Comparison of ENCODE assay signal across 10 cellular contexts in genomic region chr2:61443342-61444041, GRCh38. TPM values are rescaled to one million over a fixed set of nuclear protein-coding genes. Genes with fewer than 3 reads are reported as not detected.
DNase-seq lines count a peak whose midpoint lies in the region; ATAC-seq, FAIRE-seq and TF ChIP-seq lines count a peak whose summit lies in the region.
"Had no signal": no experiment of that assay in that cellular context is flagged by ENCODE, and none has a peak within 500 bp of the region (broad histone marks: within the 10 kb centered on the region; RNA-seq: fewer than 3 reads in every experiment).

No MANE protein-coding gene starts in this region.

- ATAC-seq in GM18502 (IDR thresholded peaks at IDR 0.05; ENCODE audit: poor library complexity, unreplicated experiment) (peak; percentile 92), GM21717 (IDR thresholded peaks at IDR 0.05; ENCODE audit: unreplicated experiment) (peak; percentile 87), IMR-90 (ENCODE audit: low read depth) (no peak)

- no peak overlapping the region for H2BK5ac ChIP-seq in IMR-90 (ENCODE audit: low read depth, low read length, poor library complexity, severe bottlenecking)

- H3K9me3 ChIP-seq in IMR-90 (ENCODE audit: control insufficient read depth, insufficient read depth, low read length) (no peaks in the 10 kb centered on the region; the same call in 1 of the 2 replicates), Caco-2 (no peaks in the 10 kb centered on the region)
- H3K9me3 ChIP-seq: right atrium auricular region had no signal

- H3K9me1 ChIP-seq in IMR-90 (ENCODE audit: insufficient read depth, low read length), result peaks cover 23% of the 10 kb centered on the region

- BruUV-seq in IMR-90 (replicated peaks; lab: Mats Ljungman, UMichigan) (no TSS peak), Caco-2 (replicated peaks; lab: Mats Ljungman, UMichigan) (no TSS peak)

- no peak for TF ChIP-seq POLR2A in IMR-90 (IDR thresholded peaks at IDR 0.05; ENCODE audit: low read depth, low read length)

- no peak overlapping the region for H2BK120ac ChIP-seq in IMR-90 (ENCODE audit: low read depth, low read length)

- H3K27me3 ChIP-seq in IMR-90 (ENCODE audit: control insufficient read depth, insufficient read depth, low read length) (no peaks in the 10 kb centered on the region), Caco-2 (replicated peaks; ENCODE audit: control insufficient read depth, insufficient read depth, low read length) (no peaks in the 10 kb centered on the region)
- H3K27me3 ChIP-seq: right atrium auricular region had no signal

- H3K27ac Mint-ChIP-seq in Caco-2 (ENCODE audit: unreplicated experiment), result no peak overlapping the region

- peaks cover 24% of the 10 kb centered on the region for H3K4me1 Mint-ChIP-seq in Caco-2 (ENCODE audit: low read depth, unreplicated experiment)

- H2BK20ac ChIP-seq in IMR-90 (ENCODE audit: low read depth, low read length), result no peak overlapping the region

- no peak for TF ChIP-seq RAD21 in IMR-90 (IDR thresholded peaks at IDR 0.05; ENCODE audit: low read length)

- H4K5ac ChIP-seq in IMR-90 (ENCODE audit: low read depth, low read length), result no peak overlapping the region

- no peak overlapping the region for H2AK5ac ChIP-seq in IMR-90 (ENCODE audit: low read depth, low read length)

- POLR2A ChIA-PET in IMR-90 (lab: Charles Lee; ENCODE audit: unreplicated experiment) (no interaction called here), Caco-2 (lab: Charles Lee) (no interaction called here)

- H4K20me1 ChIP-seq in IMR-90 (ENCODE audit: insufficient read depth, low read length), result peaks cover 85% of the 10 kb centered on the region

- no peak overlapping the region for H2BK15ac ChIP-seq in IMR-90 (ENCODE audit: low read depth, low read length)

- H3K4me1 ChIP-seq in IMR-90 (ENCODE audit: control insufficient read depth, insufficient read depth, low read length), result peaks cover 6% of the 10 kb centered on the region
- peaks cover 5% of the 10 kb centered on the region for H3K4me1 ChIP-seq in Caco-2

- WGBS in IMR-90 (ENCODE audit: extremely low coverage in 2 of 2, insufficient read length in 1 of 2), 2 experiments, result 100% methylated on average over 2 of the region's 7 CpGs; no CpG with 5 or more reads in 1 of the 2 experiments

- no peak overlapping the region for H3K9ac ChIP-seq in IMR-90 (ENCODE audit: low read depth, low read length)

- no peak overlapping the region for H3K4ac ChIP-seq in IMR-90 (ENCODE audit: low read depth, low read length)

- no peak overlapping the region for H4K8ac ChIP-seq in IMR-90 (ENCODE audit: low read depth in 2 of 2, low read length in 2 of 2)

- no peak overlapping the region for H3K56ac ChIP-seq in IMR-90 (ENCODE audit: extremely low read depth, insufficient read depth, low read length)

- no peaks in the 10 kb centered on the region for H3K9me3 Mint-ChIP-seq in Caco-2 (ENCODE audit: unreplicated experiment)

- no peak overlapping the region for H3K4me3 ChIP-seq in IMR-90 (ENCODE audit: insufficient read depth, low read depth, low read length)
- H3K4me3 ChIP-seq in Caco-2 (ENCODE audit: low read depth, low read length), result no peak overlapping the region
- H3K4me3 ChIP-seq: right atrium auricular region had no signal

- no peak overlapping the region for H3K23ac ChIP-seq in IMR-90 (ENCODE audit: low read depth, low read length)

- intact Hi-C loops in IMR-90 (cut with micrococcal nuclease), result no loop called here
- intact Hi-C loops in Caco-2 (cut with micrococcal nuclease; ENCODE audit: unreplicated experiment), result no loop called here

- in situ Hi-C loops in IMR-90 (cut with MboI; ENCODE audit: low sequenced_read_pairs), result no loop called here

- H3K27me3 Mint-ChIP-seq in Caco-2 (ENCODE audit: insufficient read depth, unreplicated experiment), result no peaks in the 10 kb centered on the region

- CTCF ChIA-PET in IMR-90 (lab: Yijun Ruan, JAX), result no interaction called here
- CTCF ChIA-PET in Caco-2 (lab: Charles Lee), result no interaction called here

- DNase-seq in IMR-90, result no peak
- no peak for DNase-seq in stimulated activated CD4-positive, alpha-beta T cell treated with anti-CD3 and anti-CD28 coated beads, Interleukin-4, amount 100 ng/mL, for 4 hours
- DNase-seq in islet precursor cell, result no peak
- DNase-seq in NCI-H2227 (lab: John Stamatoyannopoulos, UW; ENCODE audit: unreplicated experiment), result no peak
- no peak for DNase-seq in Caco-2
- DNase-seq: T1000 had no signal

- H4K91ac ChIP-seq in IMR-90 (ENCODE audit: insufficient read depth, low read depth, low read length), result no peak overlapping the region

- no peak overlapping the region for H2AK9ac ChIP-seq in IMR-90 (replicated peaks; ENCODE audit: low read depth, low read length, poor library complexity)

- peaks cover 6 to 70% of the 10 kb centered on the region in 2 experiments; a peak in 3 of 4 replicates for H3K79me1 ChIP-seq in IMR-90 (ENCODE audit: low read depth in 1 of 2, low read length in 2 of 2)

- H3K4me2 ChIP-seq in IMR-90 (ENCODE audit: low read depth, low read length), result no peak overlapping the region

- peak; percentile 97 for FAIRE-seq in islet of Langerhans (lab: Jason Lieb, UNC)

- dilution Hi-C loops in IMR-90 (cut with HindIII; ENCODE audit: low sequenced_read_pairs, unreplicated experiment), result no loop called here

- H3K36me3 Mint-ChIP-seq in Caco-2 (ENCODE audit: insufficient read depth, unreplicated experiment), result peaks cover 31% of the 10 kb centered on the region

- TF ChIP-seq CTCF in IMR-90 (conservative IDR thresholded peaks at IDR 0.05; ENCODE audit: low read depth, low read length) (no peak), Caco-2 (IDR thresholded peaks at IDR 0.05; ENCODE audit: insufficient read depth in 1 of 2, low read depth in 1 of 2, low read length in 1 of 2, severe bottlenecking in 1 of 2, unreplicated experiment in 1 of 2) (no peak)

- no peak overlapping the region for H2AFZ ChIP-seq in IMR-90 (replicated peaks; ENCODE audit: low read length, poor library complexity)

- H3K27ac ChIP-seq in IMR-90 (ENCODE audit: insufficient read depth, low read length), result no peak overlapping the region
- H3K27ac ChIP-seq: right atrium auricular region had no signal

- H3K36me3 ChIP-seq in IMR-90 (ENCODE audit: control insufficient read depth, insufficient read depth, low read length) (peaks cover 4% of the 10 kb centered on the region), Caco-2 (ENCODE audit: control insufficient read depth, insufficient read depth, low read length) (peaks cover 2% of the 10 kb centered on the region; the same call in 1 of the 2 replicates)
- H3K36me3 ChIP-seq: right atrium auricular region had no signal

- no peak overlapping the region for H3K14ac ChIP-seq in IMR-90 (replicated peaks; ENCODE audit: low read depth, low read length)

- H3K18ac ChIP-seq in IMR-90 (ENCODE audit: low read depth, low read length), result no peak overlapping the region

- H3K4me3 Mint-ChIP-seq in Caco-2 (ENCODE audit: unreplicated experiment), result no peak overlapping the region

TF ChIP-seq in IMR-90, 13 proteins besides CTCF, POLR2A, EP300 and RAD21:
- TF ChIP-seq RCOR1 (IDR thresholded peaks at IDR 0.05; ENCODE audit: insufficient replicate concordance, low read length) (no peak), MAFK (IDR thresholded peaks at IDR 0.05; ENCODE audit: low read depth, low read length) (peak; percentile 42; the same call in 1 of the 2 replicates)

RNA-seq across cellular contexts. Expression of gene USP34, which starts 27.4 kb away (rescaled TPM):
- total RNA-seq in IMR-90 (2012; rRNA removed) (128 and 139 TPM in 2 replicates), Caco-2 (2022) (100 and 101 TPM in 2 replicates)
- polyA plus RNA-seq in IMR-90 (2012; rRNA removed), result 28.6 and 34.7 TPM in 2 replicates
- 8.1 and 25.3 TPM in 2 replicates for polyA plus RNA-seq in IMR-90 (2012; cell fraction: cytosol; rRNA removed)
- 15.4 and 130 TPM in 2 replicates for polyA plus RNA-seq in IMR-90 (2012; cell fraction: nucleus; rRNA removed; ENCODE audit: low replicate concordance)
